Comparison of ENCODE assay signal across 2 cellular contexts in genomic region chr17:73300392-73300791, GRCh38.
TF ChIP-seq lines count a peak whose summit lies in the region.

No MANE protein-coding gene starts in this region.

TF ChIP-seq in A549, 52 proteins besides CTCF, POLR2A, EP300 and RAD21:
- TF ChIP-seq MAZ (IDR thresholded peaks at IDR 0.05; ENCODE audit: borderline replicate concordance, low read depth, low read length) = no peak
- TF ChIP-seq NPAS2 (CRISPR knock-in tag; IDR thresholded peaks at IDR 0.05; ENCODE audit: borderline replicate concordance) = no peak
- TF ChIP-seq BHLHE40 (IDR thresholded peaks at IDR 0.05; ENCODE audit: low read depth, low read length) = no peak
- TF ChIP-seq TP53 (CRISPR knock-in tag; IDR thresholded peaks at IDR 0.05) = no peak
- no peak for TF ChIP-seq FOXS1 (CRISPR knock-in tag; IDR thresholded peaks at IDR 0.05)
- no peak for TF ChIP-seq HOXA7 (CRISPR knock-in tag; IDR thresholded peaks at IDR 0.05)
- no peak for TF ChIP-seq RCOR1 (IDR thresholded peaks at IDR 0.05; ENCODE audit: low read depth, low read length)
- no peak for TF ChIP-seq FOSL2 (IDR thresholded peaks at IDR 0.05)
- no peak for TF ChIP-seq FOSL2 (CRISPR knock-in tag; IDR thresholded peaks at IDR 0.05)
- TF ChIP-seq EHMT2 (IDR thresholded peaks at IDR 0.05; ENCODE audit: low read depth) = no peak
- no peak for TF ChIP-seq RFX5 (IDR thresholded peaks at IDR 0.05)
- no peak for TF ChIP-seq CEBPB (IDR thresholded peaks at IDR 0.05)
- no peak for TF ChIP-seq HMGXB4 (CRISPR knock-in tag; IDR thresholded peaks at IDR 0.05; ENCODE audit: borderline replicate concordance)
- TF ChIP-seq SREBF2 (IDR thresholded peaks at IDR 0.05) = no peak
- no peak for TF ChIP-seq ZFP36 (IDR thresholded peaks at IDR 0.05; ENCODE audit: borderline replicate concordance, partially characterized antibody)

TF ChIP-seq in HepG2, 621 proteins besides CTCF, POLR2A, EP300 and RAD21:
- TF ChIP-seq, protein P1, sequence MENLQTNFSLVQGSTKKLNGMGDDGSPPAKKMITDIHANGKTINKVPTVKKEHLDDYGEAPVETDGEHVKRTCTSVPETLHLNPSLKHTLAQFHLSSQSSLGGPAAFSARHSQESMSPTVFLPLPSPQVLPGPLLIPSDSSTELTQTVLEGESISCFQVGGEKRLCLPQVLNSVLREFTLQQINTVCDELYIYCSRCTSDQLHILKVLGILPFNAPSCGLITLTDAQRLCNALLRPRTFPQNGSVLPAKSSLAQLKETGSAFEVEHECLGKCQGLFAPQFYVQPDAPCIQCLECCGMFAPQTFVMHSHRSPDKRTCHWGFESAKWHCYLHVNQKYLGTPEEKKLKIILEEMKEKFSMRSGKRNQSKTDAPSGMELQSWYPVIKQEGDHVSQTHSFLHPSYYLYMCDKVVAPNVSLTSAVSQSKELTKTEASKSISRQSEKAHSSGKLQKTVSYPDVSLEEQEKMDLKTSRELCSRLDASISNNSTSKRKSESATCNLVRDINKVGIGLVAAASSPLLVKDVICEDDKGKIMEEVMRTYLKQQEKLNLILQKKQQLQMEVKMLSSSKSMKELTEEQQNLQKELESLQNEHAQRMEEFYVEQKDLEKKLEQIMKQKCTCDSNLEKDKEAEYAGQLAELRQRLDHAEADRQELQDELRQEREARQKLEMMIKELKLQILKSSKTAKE (CRISPR knock-in tag; IDR thresholded peaks at IDR 0.05; ENCODE audit: borderline replicate concordance) = no peak
- TF ChIP-seq, protein P2, sequence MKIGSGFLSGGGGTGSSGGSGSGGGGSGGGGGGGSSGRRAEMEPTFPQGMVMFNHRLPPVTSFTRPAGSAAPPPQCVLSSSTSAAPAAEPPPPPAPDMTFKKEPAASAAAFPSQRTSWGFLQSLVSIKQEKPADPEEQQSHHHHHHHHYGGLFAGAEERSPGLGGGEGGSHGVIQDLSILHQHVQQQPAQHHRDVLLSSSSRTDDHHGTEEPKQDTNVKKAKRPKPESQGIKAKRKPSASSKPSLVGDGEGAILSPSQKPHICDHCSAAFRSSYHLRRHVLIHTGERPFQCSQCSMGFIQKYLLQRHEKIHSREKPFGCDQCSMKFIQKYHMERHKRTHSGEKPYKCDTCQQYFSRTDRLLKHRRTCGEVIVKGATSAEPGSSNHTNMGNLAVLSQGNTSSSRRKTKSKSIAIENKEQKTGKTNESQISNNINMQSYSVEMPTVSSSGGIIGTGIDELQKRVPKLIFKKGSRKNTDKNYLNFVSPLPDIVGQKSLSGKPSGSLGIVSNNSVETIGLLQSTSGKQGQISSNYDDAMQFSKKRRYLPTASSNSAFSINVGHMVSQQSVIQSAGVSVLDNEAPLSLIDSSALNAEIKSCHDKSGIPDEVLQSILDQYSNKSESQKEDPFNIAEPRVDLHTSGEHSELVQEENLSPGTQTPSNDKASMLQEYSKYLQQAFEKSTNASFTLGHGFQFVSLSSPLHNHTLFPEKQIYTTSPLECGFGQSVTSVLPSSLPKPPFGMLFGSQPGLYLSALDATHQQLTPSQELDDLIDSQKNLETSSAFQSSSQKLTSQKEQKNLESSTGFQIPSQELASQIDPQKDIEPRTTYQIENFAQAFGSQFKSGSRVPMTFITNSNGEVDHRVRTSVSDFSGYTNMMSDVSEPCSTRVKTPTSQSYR (CRISPR knock-in tag; IDR thresholded peaks at IDR 0.05; ENCODE audit: borderline replicate concordance) = no peak
- no peak for TF ChIP-seq ZFP36 (IDR thresholded peaks at IDR 0.05; ENCODE audit: borderline replicate concordance, low read depth, low read length, partially characterized antibody)
- TF ChIP-seq ZNF550 (CRISPR knock-in tag; IDR thresholded peaks at IDR 0.05; ENCODE audit: borderline replicate concordance) = no peak
- no peak for TF ChIP-seq ZNF629 (CRISPR knock-in tag; conservative IDR thresholded peaks at IDR 0.05)
- no peak for TF ChIP-seq THYN1 (CRISPR knock-in tag; IDR thresholded peaks at IDR 0.05; ENCODE audit: borderline replicate concordance, low read depth)
- no peak for TF ChIP-seq ZNF335 (CRISPR knock-in tag; IDR thresholded peaks at IDR 0.05)
- TF ChIP-seq, protein P3, sequence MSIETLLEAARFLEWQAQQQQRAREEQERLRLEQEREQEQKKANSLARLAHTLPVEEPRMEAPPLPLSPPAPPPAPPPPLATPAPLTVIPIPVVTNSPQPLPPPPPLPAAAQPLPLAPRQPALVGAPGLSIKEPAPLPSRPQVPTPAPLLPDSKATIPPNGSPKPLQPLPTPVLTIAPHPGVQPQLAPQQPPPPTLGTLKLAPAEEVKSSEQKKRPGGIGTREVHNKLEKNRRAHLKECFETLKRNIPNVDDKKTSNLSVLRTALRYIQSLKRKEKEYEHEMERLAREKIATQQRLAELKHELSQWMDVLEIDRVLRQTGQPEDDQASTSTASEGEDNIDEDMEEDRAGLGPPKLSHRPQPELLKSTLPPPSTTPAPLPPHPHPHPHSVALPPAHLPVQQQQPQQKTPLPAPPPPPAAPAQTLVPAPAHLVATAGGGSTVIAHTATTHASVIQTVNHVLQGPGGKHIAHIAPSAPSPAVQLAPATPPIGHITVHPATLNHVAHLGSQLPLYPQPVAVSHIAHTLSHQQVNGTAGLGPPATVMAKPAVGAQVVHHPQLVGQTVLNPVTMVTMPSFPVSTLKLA (IDR thresholded peaks at IDR 0.05) = peak; percentile 30; the same call in 1 of the 2 replicates
- TF ChIP-seq PCBP1 (IDR thresholded peaks at IDR 0.05; ENCODE audit: borderline replicate concordance, low read depth, low read length) = no peak
- TF ChIP-seq NCOA1 (CRISPR knock-in tag; IDR thresholded peaks at IDR 0.05) = no peak
- no peak for TF ChIP-seq TEF (CRISPR knock-in tag; IDR thresholded peaks at IDR 0.05)
- no peak for TF ChIP-seq ZNF607 (CRISPR knock-in tag; IDR thresholded peaks at IDR 0.05; ENCODE audit: borderline replicate concordance)
- TF ChIP-seq FIP1L1 (IDR thresholded peaks at IDR 0.05; ENCODE audit: borderline replicate concordance, insufficient read depth, low read depth, low read length) = no peak
- TF ChIP-seq ZNF18 (CRISPR knock-in tag; IDR thresholded peaks at IDR 0.05; ENCODE audit: insufficient replicate concordance) = peak; percentile 86
- TF ChIP-seq HNF4A (CRISPR knock-in tag; IDR thresholded peaks at IDR 0.05) = peak; percentile 39; the same call in 1 of the 2 replicates
- no peak for TF ChIP-seq ZNF512B (CRISPR knock-in tag; IDR thresholded peaks at IDR 0.05; ENCODE audit: borderline replicate concordance)
- TF ChIP-seq ZNF652 (CRISPR knock-in tag; IDR thresholded peaks at IDR 0.05; ENCODE audit: borderline replicate concordance, low read depth) = peak; percentile 59; the same call in 1 of the 2 replicates
- TF ChIP-seq RBFOX2 (IDR thresholded peaks at IDR 0.05; ENCODE audit: low read depth, low read length) = no peak
- TF ChIP-seq KAT8 (CRISPR knock-in tag; IDR thresholded peaks at IDR 0.05) = no peak
- TF ChIP-seq NFIB (CRISPR knock-in tag; IDR thresholded peaks at IDR 0.05; ENCODE audit: borderline replicate concordance) = no peak
- peak; percentile 37; the same call in 1 of the 2 replicates for TF ChIP-seq ZMYM3 (CRISPR knock-in tag; IDR thresholded peaks at IDR 0.05)
- TF ChIP-seq ATF7-NPFF (CRISPR knock-in tag; IDR thresholded peaks at IDR 0.05; ENCODE audit: low read depth) = no peak
- TF ChIP-seq ZNF253 (CRISPR knock-in tag; IDR thresholded peaks at IDR 0.05; ENCODE audit: borderline replicate concordance) = no peak
- no peak for TF ChIP-seq RARA (CRISPR knock-in tag; IDR thresholded peaks at IDR 0.05)
- no peak for TF ChIP-seq ZNF788 (CRISPR knock-in tag; IDR thresholded peaks at IDR 0.05; ENCODE audit: borderline replicate concordance)
- TF ChIP-seq ZNF552 (CRISPR knock-in tag; IDR thresholded peaks at IDR 0.05; ENCODE audit: borderline replicate concordance) = no peak
- no peak for TF ChIP-seq SP5 (CRISPR knock-in tag; IDR thresholded peaks at IDR 0.05; ENCODE audit: borderline replicate concordance, low read depth)
- TF ChIP-seq SAP130 (CRISPR knock-in tag; IDR thresholded peaks at IDR 0.05; ENCODE audit: low read depth) = peak; percentile 24; the same call in 1 of the 2 replicates
- no peak for TF ChIP-seq IRF2 (CRISPR knock-in tag; IDR thresholded peaks at IDR 0.05)
- no peak for TF ChIP-seq PRPF4 (IDR thresholded peaks at IDR 0.05; ENCODE audit: low read depth, low read length, poor library complexity, severe bottlenecking)
- TF ChIP-seq CEBPB (IDR thresholded peaks at IDR 0.05; ENCODE audit: borderline replicate concordance, low read depth, low read length) = no peak
- no peak for TF ChIP-seq ZBTB1 (CRISPR knock-in tag; IDR thresholded peaks at IDR 0.05; ENCODE audit: borderline replicate concordance)
- no peak for TF ChIP-seq NFKBIZ (CRISPR knock-in tag; IDR thresholded peaks at IDR 0.05)
